ENCODE assay signal across 1 cellular context in genomic region chr7:51606601-51607154, GRCh38.
TF ChIP-seq lines count a peak whose summit lies in the region.

No MANE protein-coding gene starts in this region.

TF ChIP-seq in HEK293, 187 proteins besides CTCF, POLR2A, EP300 and RAD21 (continued from another document and continues in another):
- TF ChIP-seq ZNF639 (tag by site-specific recombination; IDR thresholded peaks at IDR 0.05) (peak; percentile 92), ZBTB6 (tag by site-specific recombination; IDR thresholded peaks at IDR 0.05) (no peak; the same call in 1 of the 2 replicates), ZEB2 (tag by site-specific recombination; IDR thresholded peaks at IDR 0.05) (peak; percentile 95), GLIS2 (tag by site-specific recombination; IDR thresholded peaks at IDR 0.05) (peak; percentile 83), ZBTB17 (tag by site-specific recombination; IDR thresholded peaks at IDR 0.05) (0 out of 2 replicates have a peak, but pooled peaks have one; percentile 17), GLIS1 (tag by site-specific recombination; IDR thresholded peaks at IDR 0.05) (peak; percentile 96), ZNF473 (tag by site-specific recombination; IDR thresholded peaks at IDR 0.05) (no peak), ZNF248 (tag by site-specific recombination; IDR thresholded peaks at IDR 0.05) (no peak), ZNF449 (tag by site-specific recombination; IDR thresholded peaks at IDR 0.05) (peak; percentile 31; the same call in 1 of the 2 replicates), ZBTB11 (tag by site-specific recombination; conservative IDR thresholded peaks at IDR 0.05; ENCODE audit: low read depth) (peak; percentile 27; the same call in 1 of the 2 replicates), ZNF48 (tag by site-specific recombination; IDR thresholded peaks at IDR 0.05) (no peak), ZFP3 (tag by site-specific recombination; IDR thresholded peaks at IDR 0.05; ENCODE audit: low read depth) (0 out of 2 replicates have a peak, but pooled peaks have one; percentile 40), ZNF398 (tag by site-specific recombination; IDR thresholded peaks at IDR 0.05) (peak; percentile 77), PRDM4 (tag by site-specific recombination; IDR thresholded peaks at IDR 0.05) (peak; percentile 92), PRDM10 (tag by site-specific recombination; IDR thresholded peaks at IDR 0.05) (peak; percentile 97), SCRT2 (tag by site-specific recombination; IDR thresholded peaks at IDR 0.05) (peak; percentile 45), ZNF341 (tag by site-specific recombination; IDR thresholded peaks at IDR 0.05; ENCODE audit: low read depth) (peak; percentile 41; the same call in 1 of the 2 replicates), HIC1 (tag by site-specific recombination; IDR thresholded peaks at IDR 0.05) (peak; percentile 94), AEBP2 (tag by site-specific recombination; IDR thresholded peaks at IDR 0.05; ENCODE audit: borderline replicate concordance) (no peak), ZNF423 (tag by site-specific recombination; IDR thresholded peaks at IDR 0.05) (peak; percentile 80), INSM2 (tag by site-specific recombination; IDR thresholded peaks at IDR 0.05) (peak; percentile 93), ZNF404 (tag by site-specific recombination; IDR thresholded peaks at IDR 0.05) (no peak), KLF17 (tag by site-specific recombination; IDR thresholded peaks at IDR 0.05) (peak; percentile 90), MEIS1 (CRISPR knock-in tag; IDR thresholded peaks at IDR 0.05; ENCODE audit: borderline replicate concordance) (peak; percentile 90), ZNF488 (tag by site-specific recombination; IDR thresholded peaks at IDR 0.05) (peak; percentile 89; the same call in 1 of the 2 replicates), ZNF416 (tag by site-specific recombination; IDR thresholded peaks at IDR 0.05) (no peak), ZNF654 (tag by site-specific recombination; IDR thresholded peaks at IDR 0.05; ENCODE audit: low read depth) (no peak), ZNF292 (tag by site-specific recombination; IDR thresholded peaks at IDR 0.05; ENCODE audit: borderline replicate concordance, low read depth) (no peak)
